Comparison of ENCODE assay signal across 24 cellular contexts in the genomic region with DNA sequence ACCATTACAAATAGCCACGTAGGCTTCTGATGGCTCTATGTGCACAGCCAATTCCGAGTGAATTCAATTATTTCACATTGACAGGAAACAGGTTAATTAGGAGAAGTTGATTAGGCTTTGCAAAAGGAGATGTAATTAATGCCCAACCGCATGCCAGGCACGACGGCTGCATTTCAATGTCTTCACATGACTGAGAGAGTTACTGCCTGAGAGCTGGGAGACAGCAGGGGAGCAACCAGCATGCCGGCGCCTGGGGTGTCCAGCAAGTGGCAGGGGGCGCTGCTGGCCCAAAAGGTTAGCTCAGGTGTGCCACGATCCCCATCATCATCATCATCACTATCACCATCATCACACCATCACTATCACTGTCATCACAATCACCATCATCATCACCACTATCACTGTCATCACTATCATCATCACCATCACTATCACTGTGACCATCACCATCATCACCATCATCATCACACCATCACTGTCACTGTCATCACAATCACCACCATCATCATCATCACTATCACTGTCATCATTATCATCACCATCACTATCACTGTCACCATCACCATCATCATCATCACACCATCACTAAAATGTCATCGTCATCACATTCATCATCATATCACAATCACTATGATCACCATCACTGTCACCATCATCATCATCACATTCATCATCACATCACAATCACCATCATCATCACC. TPM values are rescaled to one million over a fixed set of nuclear protein-coding genes. Genes with fewer than 3 reads are reported as not detected.
DNase-seq lines count a peak whose midpoint lies in the region; ATAC-seq, FAIRE-seq and TF ChIP-seq lines count a peak whose summit lies in the region.
"Had no signal": no experiment of that assay in that cellular context is flagged by ENCODE, and none has a peak within 500 bp of the region (broad histone marks: within the 10 kb centered on the region; RNA-seq: fewer than 3 reads in every experiment).

No MANE protein-coding gene starts in this region.

- H3K18ac ChIP-seq in neuronal stem cell (ENCODE audit: low read length) = no peak overlapping the region

- no peak overlapping the region for H2AK5ac ChIP-seq in neuronal stem cell (ENCODE audit: low read depth, low read length)

- no peak overlapping the region for H3K27ac ChIP-seq in CD8-positive, alpha-beta T cell (ENCODE audit: low read depth, low read length)
- H3K27ac ChIP-seq in neuronal stem cell (replicated peaks; ENCODE audit: low read length) = no peak overlapping the region
- H3K27ac ChIP-seq: HL-60, KMS-11, SJCRH30 had no signal

- no peaks in the 10 kb centered on the region for H3K9me3 ChIP-seq in CD8-positive, alpha-beta T cell (ENCODE audit: low read length)
- peaks cover 0 to 7% of the 10 kb centered on the region in 2 donors for H3K9me3 ChIP-seq in neuronal stem cell (replicated peaks in 1 of 2; ENCODE audit: control insufficient read depth in 2 of 2, insufficient read depth in 1 of 2, low read depth in 1 of 2, low read length in 2 of 2)
- H3K9me3 ChIP-seq: SJCRH30 had no signal

- no peak overlapping the region for H3K4me2 ChIP-seq in neuronal stem cell (ENCODE audit: insufficient read depth, low read length, poor library complexity, severe bottlenecking)
- H3K4me2 ChIP-seq: KMS-11 had no signal

- peaks cover 15% of the 10 kb centered on the region for H3K4me1 ChIP-seq in CD8-positive, alpha-beta T cell (ENCODE audit: insufficient read depth, low read length)
- peaks cover 0 to 12% of the 10 kb centered on the region in 2 donors for H3K4me1 ChIP-seq in neuronal stem cell (ENCODE audit: control insufficient read depth in 2 of 2, insufficient read depth in 1 of 2, low read depth in 1 of 2, low read length in 2 of 2)

- POLR2A ChIA-PET in CD8-positive, alpha-beta T cell (lab: Charles Lee) = no interaction called here

- intact Hi-C loops in CD8-positive, alpha-beta T cell (cut with DNase I, micrococcal nuclease) = no loop called here

- H3K14ac ChIP-seq in neuronal stem cell (ENCODE audit: low read length) = no peak overlapping the region

- TF ChIP-seq CTCF in CD8-positive, alpha-beta T cell (IDR thresholded peaks at IDR 0.05) = no peak
- no peak for TF ChIP-seq CTCF in glutamatergic neuron (IDR thresholded peaks at IDR 0.05; ENCODE audit: partially characterized antibody, unreplicated experiment)

- no peak overlapping the region for H4K8ac ChIP-seq in neuronal stem cell (ENCODE audit: low read depth, low read length)

- H4K91ac ChIP-seq in neuronal stem cell (ENCODE audit: low read depth, low read length, poor library complexity) = no peak overlapping the region

- no peak overlapping the region for H3K23ac ChIP-seq in neuronal stem cell (ENCODE audit: low read depth, low read length, poor library complexity)

- H3K27ac Mint-ChIP-seq in CD8-positive, alpha-beta T cell = no peak overlapping the region
- H3K27ac Mint-ChIP-seq in effector memory CD8-positive, alpha-beta T cell = no peak overlapping the region
- H3K27ac Mint-ChIP-seq in glutamatergic neuron (ENCODE audit: unreplicated experiment) = no peak overlapping the region

- no peaks in the 10 kb centered on the region for H3K36me3 ChIP-seq in CD8-positive, alpha-beta T cell (ENCODE audit: insufficient read depth, low read length)
- H3K36me3 ChIP-seq in neuronal stem cell (replicated peaks in 1 of 2; ENCODE audit: control insufficient read depth in 2 of 2, insufficient read depth in 2 of 2, low read length in 2 of 2) = peaks cover 0 to 3% of the 10 kb centered on the region in 2 donors
- H3K36me3 ChIP-seq: SJCRH30 had no signal

- peak; percentile 69 for FAIRE-seq in HTR-8/SVneo (lab: Jason Lieb, UNC)
- FAIRE-seq: G401.6, GM18507, RCC 7860 had no signal

- H2BK120ac ChIP-seq in neuronal stem cell (ENCODE audit: low read depth, low read length) = no peak overlapping the region

- H3K4ac ChIP-seq in neuronal stem cell (ENCODE audit: low read length) = no peak overlapping the region

- H3K4me3 Mint-ChIP-seq in CD8-positive, alpha-beta T cell = no peak overlapping the region
- no peak overlapping the region for H3K4me3 Mint-ChIP-seq in effector memory CD8-positive, alpha-beta T cell
- H3K4me3 Mint-ChIP-seq in glutamatergic neuron (ENCODE audit: unreplicated experiment) = no peak overlapping the region

- no peaks in the 10 kb centered on the region for H3K27me3 Mint-ChIP-seq in CD8-positive, alpha-beta T cell (ENCODE audit: low read depth)
- no peaks in the 10 kb centered on the region for H3K27me3 Mint-ChIP-seq in effector memory CD8-positive, alpha-beta T cell
- peaks cover 32% of the 10 kb centered on the region for H3K27me3 Mint-ChIP-seq in glutamatergic neuron (ENCODE audit: unreplicated experiment)

- H3K4me3 ChIP-seq in CD8-positive, alpha-beta T cell (ENCODE audit: low read depth, low read length) = no peak overlapping the region
- H3K4me3 ChIP-seq in neuronal stem cell (ENCODE audit: low read length in 2 of 2) = no peak overlapping the region
- H3K4me3 ChIP-seq: SJCRH30 had no signal

- H2BK5ac ChIP-seq in neuronal stem cell (ENCODE audit: low read length) = no peak overlapping the region

- no peak overlapping the region for H2BK12ac ChIP-seq in neuronal stem cell (ENCODE audit: low read length)

- no peaks in the 10 kb centered on the region for H3K27me3 ChIP-seq in CD8-positive, alpha-beta T cell (ENCODE audit: insufficient read depth, low read length)
- peaks cover 0 to 1% (median 0%) of the 10 kb centered on the region in 3 experiments for H3K27me3 ChIP-seq in neuronal stem cell (ENCODE audit: control insufficient read depth in 3 of 3, insufficient read depth in 3 of 3, low read depth in 1 of 3, low read length in 3 of 3)
- H3K27me3 ChIP-seq: SJCRH30 had no signal

- no peak overlapping the region for H2BK15ac ChIP-seq in neuronal stem cell (ENCODE audit: low read length)

- peaks cover 7% of the 10 kb centered on the region for H3K79me1 ChIP-seq in neuronal stem cell (ENCODE audit: low read depth, low read length)

- WGBS in neuronal stem cell (ENCODE audit: extremely low coverage in 2 of 2, insufficient read length in 2 of 2, insufficient replicate concordance in 1 of 2), 2 donors = 100% methylated on average over 1 of the region's 10 CpGs; no CpG with 5 or more reads in 1 of the 2 donors

- peak; percentile 29 for ATAC-seq in CD8-positive, alpha-beta T cell
- peak; percentile 30 for ATAC-seq in effector memory CD8-positive, alpha-beta T cell (replicated peaks)
- ATAC-seq in HG03108 (IDR thresholded peaks at IDR 0.05; ENCODE audit: unreplicated experiment) (no peak), HG03565 (IDR thresholded peaks at IDR 0.05; ENCODE audit: unreplicated experiment) (no peak), HG02588 (IDR thresholded peaks at IDR 0.05; ENCODE audit: unreplicated experiment) (no peak)

- H3K4me1 Mint-ChIP-seq in CD8-positive, alpha-beta T cell (ENCODE audit: low read depth) = peaks cover 13% of the 10 kb centered on the region
- peaks cover 4 to 12% of the 10 kb centered on the region in 2 donors for H3K4me1 Mint-ChIP-seq in effector memory CD8-positive, alpha-beta T cell (ENCODE audit: low read depth in 2 of 2)
- peaks cover 41% of the 10 kb centered on the region for H3K4me1 Mint-ChIP-seq in glutamatergic neuron (ENCODE audit: low read depth, unreplicated experiment)

- H3K36me3 Mint-ChIP-seq in CD8-positive, alpha-beta T cell = no peaks in the 10 kb centered on the region
- peaks cover 7% of the 10 kb centered on the region for H3K36me3 Mint-ChIP-seq in effector memory CD8-positive, alpha-beta T cell (ENCODE audit: insufficient read depth)
- H3K36me3 Mint-ChIP-seq in glutamatergic neuron (ENCODE audit: unreplicated experiment) = peaks cover 11% of the 10 kb centered on the region

- no peaks in the 10 kb centered on the region for H3K9me3 Mint-ChIP-seq in CD8-positive, alpha-beta T cell
- H3K9me3 Mint-ChIP-seq in effector memory CD8-positive, alpha-beta T cell = no peaks in the 10 kb centered on the region
- peaks cover 35% of the 10 kb centered on the region for H3K9me3 Mint-ChIP-seq in glutamatergic neuron (ENCODE audit: unreplicated experiment)

- CTCF ChIA-PET in CD8-positive, alpha-beta T cell (lab: Charles Lee) = interaction anchor here (0.9 kb wide), 1 partner anchor 31 kb away, joined by 3 read pairs; no protein-coding TSS in a partner anchor

- DNase-seq in CD8-positive, alpha-beta T cell = no peak
- DNase-seq in HTR-8/SVneo (ENCODE audit: insufficient read length, low spot score) (no peak), neuronal stem cell (ENCODE audit: low spot score) (no peak), glutamatergic neuron (no peak)
- DNase-seq in effector memory CD8-positive, alpha-beta T cell = no peak
- DNase-seq: AML-193, C1 segment of cervical spinal cord, GOT3, NCI-H1105, NCI-H2081, NCI-H2171, NCI-H345, NCI-H524, NCI-H82, OCI-M1, SJCRH30 had no signal

- peak overlapping the region; percentile 31 for H3K9ac ChIP-seq in neuronal stem cell (ENCODE audit: low read depth, low read length, poor library complexity)
- H3K9ac ChIP-seq: KMS-11 had no signal

- no peak overlapping the region for H2AFZ ChIP-seq in neuronal stem cell (ENCODE audit: low read length)

RNA-seq across cellular contexts. Expression of a gene that starts 30.2 kb away (rescaled TPM):
- total RNA-seq in CD8-positive, alpha-beta T cell = 10 to 100 TPM; 25.6 to 27.1 TPM
- polyA plus RNA-seq in neuronal stem cell (2013, experiment 1 of 2) = 2.1 TPM
- polyA plus RNA-seq in neuronal stem cell (2013, experiment 2 of 2) = 2.0 TPM
- total RNA-seq in glutamatergic neuron (ENCODE audit: unreplicated experiment) = 49.4 TPM

Comparison
In these comparisons a context has a peak if more than half of its experiments do, and no peak if none do; other contexts are left out.
1. ATAC-seq: peak in CD8-positive, alpha-beta T cell (single experiment) and effector memory CD8-positive, alpha-beta T cell (single experiment); none in HG03108 (single experiment), HG03565 (single experiment) and HG02588 (single experiment).